18 cellular contexts compared by ENCODE assay signal in genomic region chr3:25456723-25457122, GRCh38. TPM values are rescaled to one million over a fixed set of nuclear protein-coding genes. Genes with fewer than 3 reads are reported as not detected.
A peak's percentile ranks its signal among the peaks of the same experiment; 100 is the strongest.
DNase-seq lines count a peak whose midpoint lies in the region; ATAC-seq, FAIRE-seq and TF ChIP-seq lines count a peak whose summit lies in the region.
"Had no signal": no experiment of that assay in that cellular context is flagged by ENCODE, and none has a peak within 500 bp of the region (broad histone marks: within the 10 kb centered on the region; RNA-seq: fewer than 3 reads in every experiment).

No MANE protein-coding gene starts in this region.

- TF ChIP-seq POLR2A in esophagus muscularis mucosa (IDR thresholded peaks at IDR 0.05; ENCODE audit: low read depth) (no peak), sigmoid colon (IDR thresholded peaks at IDR 0.05) (no peak), vagina (IDR thresholded peaks at IDR 0.05) (no peak)

- H3K27ac Mint-ChIP-seq in activated T-cell treated with anti-CD3 and anti-CD28 coated beads, Interleukin-2, amount 50 U/mL, for 24 hours: no peak overlapping the region
- H3K27ac Mint-ChIP-seq: CD8-positive, alpha-beta memory T cell had no signal

- TF ChIP-seq CTCF in left ventricle myocardium inferior (IDR thresholded peaks at IDR 0.05; ENCODE audit: borderline replicate concordance) (no peak), esophagus muscularis mucosa (IDR thresholded peaks at IDR 0.05) (no peak), sigmoid colon (IDR thresholded peaks at IDR 0.05) (no peak), vagina (IDR thresholded peaks at IDR 0.05) (no peak)

- H3K36me3 Mint-ChIP-seq in activated T-cell treated with anti-CD3 and anti-CD28 coated beads, Interleukin-2, amount 50 U/mL, for 24 hours (ENCODE audit: low read depth): no peaks in the 10 kb centered on the region
- H3K36me3 Mint-ChIP-seq: CD8-positive, alpha-beta memory T cell had no signal

- no peak for ATAC-seq in left ventricle myocardium superior
- ATAC-seq in activated CD4-positive, CD25-positive, alpha-beta regulatory T cell treated with anti-CD3 and anti-CD28 coated beads, Interleukin-2, amount 50 U/mL, for 24 hours: no peak

- FAIRE-seq in HTR-8/SVneo (lab: Jason Lieb, UNC): no peak
- FAIRE-seq: GM12891 had no signal

- H3K4me3 Mint-ChIP-seq in activated T-cell treated with anti-CD3 and anti-CD28 coated beads, Interleukin-2, amount 50 U/mL, for 24 hours: no peak overlapping the region
- H3K4me3 Mint-ChIP-seq: CD8-positive, alpha-beta memory T cell had no signal

- no peak for DNase-seq in left ventricle myocardium inferior
- DNase-seq in left ventricle myocardium superior: no peak
- DNase-seq in esophagus muscularis mucosa (ENCODE audit: extremely low spot score): no peak
- no peak for DNase-seq in sigmoid colon
- no peak for DNase-seq in vagina (ENCODE audit: extremely low spot score in 2 of 2)
- DNase-seq in activated T-cell treated with anti-CD3 and anti-CD28 coated beads, Interleukin-2, amount 50 U/mL, for 24 hours: no peak
- no peak for DNase-seq in HTR-8/SVneo (ENCODE audit: insufficient read length, low spot score)
- DNase-seq: CD8-positive, alpha-beta memory T cell; GOT3; NCI-H1092 treated with DMSO at 0.1 percent for 48 hours; NCI-H2081; NCI-H510A; NCI-H748 treated with DMSO at 0.1 percent for 48 hours; OCI-M1; SHP77 had no signal

- H3K4me1 ChIP-seq in left ventricle myocardium inferior: peaks cover 97% of the 10 kb centered on the region
- peaks cover 48 to 98% (median 95%) of the 10 kb centered on the region in 4 donors for H3K4me1 ChIP-seq in esophagus muscularis mucosa
- peaks cover 0 to 60% (median 48%) of the 10 kb centered on the region in 4 donors for H3K4me1 ChIP-seq in sigmoid colon
- peaks cover 56% of the 10 kb centered on the region for H3K4me1 ChIP-seq in vagina

- peak overlapping the region; percentile 80 for H3K27ac ChIP-seq in left ventricle myocardium inferior (replicated peaks)
- peak overlapping the region; percentile 72 to 83 (median 80) for H3K27ac ChIP-seq in esophagus muscularis mucosa (replicated peaks in 1 of 4)
- H3K27ac ChIP-seq in sigmoid colon: peak overlapping the region; percentile 10 to 79 (median 57)
- H3K27ac ChIP-seq in vagina: peak overlapping the region; percentile 9
- H3K27ac ChIP-seq: BLaER1 treated with 17β-estradiol and CSF1 and Interleukin-3, amounts not matched to agents 10 nM and 100 nM had no signal

- H3K9me3 Mint-ChIP-seq in activated T-cell treated with anti-CD3 and anti-CD28 coated beads, Interleukin-2, amount 50 U/mL, for 24 hours: no peaks in the 10 kb centered on the region
- H3K9me3 Mint-ChIP-seq: CD8-positive, alpha-beta memory T cell had no signal

- TF ChIP-seq EP300 in esophagus muscularis mucosa (IDR thresholded peaks at IDR 0.05): no peak
- no peak for TF ChIP-seq EP300 in sigmoid colon (IDR thresholded peaks at IDR 0.05)

- H3K36me3 ChIP-seq in left ventricle myocardium inferior (peaks cover 4% of the 10 kb centered on the region), esophagus muscularis mucosa (peaks cover 0 to 8% (median 6%) of the 10 kb centered on the region in 4 donors), sigmoid colon (peaks cover 0 to 4% (median 0%) of the 10 kb centered on the region in 4 donors), vagina (no peaks in the 10 kb centered on the region)
- H3K36me3 ChIP-seq: BLaER1 treated with 17β-estradiol and CSF1 and Interleukin-3, amounts not matched to agents 10 nM and 100 nM had no signal

- no peaks in the 10 kb centered on the region for H3K9me3 ChIP-seq in left ventricle myocardium inferior (replicated peaks)
- H3K9me3 ChIP-seq in esophagus muscularis mucosa: no peaks in the 10 kb centered on the region
- no peaks in the 10 kb centered on the region for H3K9me3 ChIP-seq in sigmoid colon
- H3K9me3 ChIP-seq in vagina: no peaks in the 10 kb centered on the region
- H3K9me3 ChIP-seq: BLaER1 treated with 17β-estradiol and CSF1 and Interleukin-3, amounts not matched to agents 10 nM and 100 nM had no signal

- no peaks in the 10 kb centered on the region for H3K4me1 Mint-ChIP-seq in activated T-cell treated with anti-CD3 and anti-CD28 coated beads, Interleukin-2, amount 50 U/mL, for 24 hours (ENCODE audit: low read depth)
- H3K4me1 Mint-ChIP-seq: CD8-positive, alpha-beta memory T cell had no signal

- intact Hi-C loops in left ventricle myocardium inferior (cut with micrococcal nuclease): no loop called here
- intact Hi-C loops in left ventricle myocardium superior (cut with micrococcal nuclease): no loop called here
- intact Hi-C loops in esophagus muscularis mucosa (cut with DNase I): no loop called here
- intact Hi-C loops in sigmoid colon (cut with DNase I): no loop called here
- intact Hi-C loops in vagina (cut with DNase I): no loop called here

- H3K27me3 ChIP-seq in left ventricle myocardium inferior (ENCODE audit: low read depth) (no peaks in the 10 kb centered on the region), esophagus muscularis mucosa (no peaks in the 10 kb centered on the region), sigmoid colon (no peaks in the 10 kb centered on the region), vagina (no peaks in the 10 kb centered on the region)
- H3K27me3 ChIP-seq: BLaER1 treated with 17β-estradiol and CSF1 and Interleukin-3, amounts not matched to agents 10 nM and 100 nM had no signal

- no peak overlapping the region for H3K4me3 ChIP-seq in left ventricle myocardium inferior
- H3K4me3 ChIP-seq in esophagus muscularis mucosa: no peak overlapping the region
- no peak overlapping the region for H3K4me3 ChIP-seq in sigmoid colon
- H3K4me3 ChIP-seq in vagina: no peak overlapping the region
- H3K4me3 ChIP-seq: BLaER1 treated with 17β-estradiol and CSF1 and Interleukin-3, amounts not matched to agents 10 nM and 100 nM had no signal

- no peaks in the 10 kb centered on the region for H3K27me3 Mint-ChIP-seq in activated T-cell treated with anti-CD3 and anti-CD28 coated beads, Interleukin-2, amount 50 U/mL, for 24 hours
- H3K27me3 Mint-ChIP-seq: CD8-positive, alpha-beta memory T cell had no signal

- WGBS in esophagus muscularis mucosa: 81% methylated on average over 3 of the region's 3 CpGs
- 90 to 92% methylated on average over 3 of the region's 3 CpGs for WGBS in sigmoid colon, 2 donors

RNA-seq across cellular contexts. Expression of gene RARB, which starts 28.7 kb away (rescaled TPM):
- total RNA-seq in left ventricle myocardium inferior (15.6 TPM), left ventricle myocardium superior (22.8 TPM), esophagus muscularis mucosa (10 to 100 TPM; 29.2 to 51.9 (median 40.9) TPM), sigmoid colon (10 to 100 TPM in 3 of 4 donors, 1 to 10 TPM in 1; 8.3 to 18.5 (median 11.9) TPM), vagina (15.0 TPM)
- 1 to 10 TPM; 1.2 to 2.4 (median 2.1) TPM for polyA plus RNA-seq in sigmoid colon
- total RNA-seq: CD8-positive, alpha-beta memory T cell had no signal
- polyA plus RNA-seq: CD8-positive, alpha-beta memory T cell had no signal

Comparison
In these comparisons a context has a peak if more than half of its experiments do, and no peak if none do; other contexts are left out.
1. H3K27ac ChIP-seq: peak in every context shown above with its lines; median percentile 80 in left ventricle myocardium inferior; 80 in esophagus muscularis mucosa; 57 in sigmoid colon; 9 in vagina.